1 cellular context compared by ENCODE assay signal in the genomic region with DNA sequence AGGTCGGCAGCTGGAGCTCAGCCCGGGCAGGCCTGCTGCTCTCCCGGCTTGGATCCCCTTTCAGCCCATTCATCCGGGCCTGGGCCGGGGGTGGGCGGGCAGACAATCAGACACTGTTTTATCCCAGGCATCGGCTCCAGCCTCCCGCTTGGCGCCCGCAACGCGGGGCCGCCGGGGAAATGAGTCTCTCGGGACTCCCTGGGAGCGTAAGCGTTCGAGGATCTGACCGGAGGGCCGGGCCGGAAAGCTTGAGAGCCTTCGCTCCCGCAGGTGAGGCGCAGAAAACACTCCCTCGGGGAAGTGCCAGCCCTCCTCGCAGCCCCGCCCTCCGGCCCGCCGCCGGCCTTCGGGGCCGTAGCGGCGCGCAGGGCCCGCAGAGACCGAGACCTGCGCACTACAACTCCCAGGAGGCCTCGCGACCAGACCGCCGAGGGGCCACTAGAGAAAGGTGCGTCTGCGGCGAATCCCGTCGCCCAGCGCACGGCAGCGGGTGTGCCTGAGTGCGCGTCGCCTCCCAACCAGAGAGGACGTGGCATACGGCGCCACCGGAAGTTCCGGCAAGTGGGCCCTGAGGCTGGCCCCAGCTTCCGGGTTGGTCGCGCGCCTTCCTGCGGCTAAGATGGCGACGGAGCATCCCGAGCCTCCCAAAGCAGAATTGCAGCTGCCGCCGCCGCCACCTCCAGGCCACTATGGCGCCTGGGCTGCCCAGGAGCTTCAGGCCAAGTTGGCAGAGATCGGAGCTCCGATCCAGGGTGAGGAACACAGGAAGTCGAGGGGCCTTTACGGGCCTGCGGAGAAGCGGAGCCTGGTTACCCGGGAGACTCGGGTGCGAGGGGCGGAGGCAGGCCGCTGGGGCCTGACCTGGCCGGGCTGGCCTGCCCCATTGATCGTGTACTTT.
TF ChIP-seq lines count a peak whose summit lies in the region.

A gene with protein sequence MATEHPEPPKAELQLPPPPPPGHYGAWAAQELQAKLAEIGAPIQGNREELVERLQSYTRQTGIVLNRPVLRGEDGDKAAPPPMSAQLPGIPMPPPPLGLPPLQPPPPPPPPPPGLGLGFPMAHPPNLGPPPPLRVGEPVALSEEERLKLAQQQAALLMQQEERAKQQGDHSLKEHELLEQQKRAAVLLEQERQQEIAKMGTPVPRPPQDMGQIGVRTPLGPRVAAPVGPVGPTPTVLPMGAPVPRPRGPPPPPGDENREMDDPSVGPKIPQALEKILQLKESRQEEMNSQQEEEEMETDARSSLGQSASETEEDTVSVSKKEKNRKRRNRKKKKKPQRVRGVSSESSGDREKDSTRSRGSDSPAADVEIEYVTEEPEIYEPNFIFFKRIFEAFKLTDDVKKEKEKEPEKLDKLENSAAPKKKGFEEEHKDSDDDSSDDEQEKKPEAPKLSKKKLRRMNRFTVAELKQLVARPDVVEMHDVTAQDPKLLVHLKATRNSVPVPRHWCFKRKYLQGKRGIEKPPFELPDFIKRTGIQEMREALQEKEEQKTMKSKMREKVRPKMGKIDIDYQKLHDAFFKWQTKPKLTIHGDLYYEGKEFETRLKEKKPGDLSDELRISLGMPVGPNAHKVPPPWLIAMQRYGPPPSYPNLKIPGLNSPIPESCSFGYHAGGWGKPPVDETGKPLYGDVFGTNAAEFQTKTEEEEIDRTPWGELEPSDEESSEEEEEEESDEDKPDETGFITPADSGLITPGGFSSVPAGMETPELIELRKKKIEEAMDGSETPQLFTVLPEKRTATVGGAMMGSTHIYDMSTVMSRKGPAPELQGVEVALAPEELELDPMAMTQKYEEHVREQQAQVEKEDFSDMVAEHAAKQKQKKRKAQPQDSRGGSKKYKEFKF (plus strand): TSS at position 599 of the 898 bp plus-strand sequence. CDS start 21 bp downstream, at position 620.

TF ChIP-seq in HepG2, 621 proteins besides CTCF, POLR2A, EP300 and RAD21 (continued from another document and continues in another):
- TF ChIP-seq, protein P1, sequence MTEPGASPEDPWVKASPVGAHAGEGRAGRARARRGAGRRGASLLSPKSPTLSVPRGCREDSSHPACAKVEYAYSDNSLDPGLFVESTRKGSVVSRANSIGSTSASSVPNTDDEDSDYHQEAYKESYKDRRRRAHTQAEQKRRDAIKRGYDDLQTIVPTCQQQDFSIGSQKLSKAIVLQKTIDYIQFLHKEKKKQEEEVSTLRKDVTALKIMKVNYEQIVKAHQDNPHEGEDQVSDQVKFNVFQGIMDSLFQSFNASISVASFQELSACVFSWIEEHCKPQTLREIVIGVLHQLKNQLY (CRISPR knock-in tag; IDR thresholded peaks at IDR 0.05) = no peak
- peak; percentile 90 for TF ChIP-seq NFYC (CRISPR knock-in tag; IDR thresholded peaks at IDR 0.05)
- no peak for TF ChIP-seq MAFF (IDR thresholded peaks at IDR 0.05; ENCODE audit: low read depth, low read length)
- no peak for TF ChIP-seq RBM22 (optimal IDR thresholded peaks at IDR 0.05; ENCODE audit: low read length)
- no peak for TF ChIP-seq ZMYM3 (CRISPR knock-in tag; IDR thresholded peaks at IDR 0.05)
- TF ChIP-seq, protein P2, sequence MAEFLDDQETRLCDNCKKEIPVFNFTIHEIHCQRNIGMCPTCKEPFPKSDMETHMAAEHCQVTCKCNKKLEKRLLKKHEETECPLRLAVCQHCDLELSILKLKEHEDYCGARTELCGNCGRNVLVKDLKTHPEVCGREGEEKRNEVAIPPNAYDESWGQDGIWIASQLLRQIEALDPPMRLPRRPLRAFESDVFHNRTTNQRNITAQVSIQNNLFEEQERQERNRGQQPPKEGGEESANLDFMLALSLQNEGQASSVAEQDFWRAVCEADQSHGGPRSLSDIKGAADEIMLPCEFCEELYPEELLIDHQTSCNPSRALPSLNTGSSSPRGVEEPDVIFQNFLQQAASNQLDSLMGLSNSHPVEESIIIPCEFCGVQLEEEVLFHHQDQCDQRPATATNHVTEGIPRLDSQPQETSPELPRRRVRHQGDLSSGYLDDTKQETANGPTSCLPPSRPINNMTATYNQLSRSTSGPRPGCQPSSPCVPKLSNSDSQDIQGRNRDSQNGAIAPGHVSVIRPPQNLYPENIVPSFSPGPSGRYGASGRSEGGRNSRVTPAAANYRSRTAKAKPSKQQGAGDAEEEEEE (CRISPR knock-in tag; IDR thresholded peaks at IDR 0.05; ENCODE audit: borderline replicate concordance) = no peak
- no peak for TF ChIP-seq ATRX (CRISPR knock-in tag; IDR thresholded peaks at IDR 0.05; ENCODE audit: borderline replicate concordance)
- no peak for TF ChIP-seq HIVEP1 (CRISPR knock-in tag; IDR thresholded peaks at IDR 0.05)
- TF ChIP-seq ZBTB38 (CRISPR knock-in tag; IDR thresholded peaks at IDR 0.05) = no peak; the same call in 1 of the 2 replicates
- no peak for TF ChIP-seq ZFAT (CRISPR knock-in tag; conservative IDR thresholded peaks at IDR 0.05)
- TF ChIP-seq ATF7-NPFF (CRISPR knock-in tag; IDR thresholded peaks at IDR 0.05; ENCODE audit: low read depth) = peak; percentile 38; the same call in 1 of the 2 replicates
- 0 out of 2 replicates have a peak, but pooled peaks have one; percentile 40 for TF ChIP-seq RFXANK (CRISPR knock-in tag; IDR thresholded peaks at IDR 0.05)
- TF ChIP-seq, protein P3, sequence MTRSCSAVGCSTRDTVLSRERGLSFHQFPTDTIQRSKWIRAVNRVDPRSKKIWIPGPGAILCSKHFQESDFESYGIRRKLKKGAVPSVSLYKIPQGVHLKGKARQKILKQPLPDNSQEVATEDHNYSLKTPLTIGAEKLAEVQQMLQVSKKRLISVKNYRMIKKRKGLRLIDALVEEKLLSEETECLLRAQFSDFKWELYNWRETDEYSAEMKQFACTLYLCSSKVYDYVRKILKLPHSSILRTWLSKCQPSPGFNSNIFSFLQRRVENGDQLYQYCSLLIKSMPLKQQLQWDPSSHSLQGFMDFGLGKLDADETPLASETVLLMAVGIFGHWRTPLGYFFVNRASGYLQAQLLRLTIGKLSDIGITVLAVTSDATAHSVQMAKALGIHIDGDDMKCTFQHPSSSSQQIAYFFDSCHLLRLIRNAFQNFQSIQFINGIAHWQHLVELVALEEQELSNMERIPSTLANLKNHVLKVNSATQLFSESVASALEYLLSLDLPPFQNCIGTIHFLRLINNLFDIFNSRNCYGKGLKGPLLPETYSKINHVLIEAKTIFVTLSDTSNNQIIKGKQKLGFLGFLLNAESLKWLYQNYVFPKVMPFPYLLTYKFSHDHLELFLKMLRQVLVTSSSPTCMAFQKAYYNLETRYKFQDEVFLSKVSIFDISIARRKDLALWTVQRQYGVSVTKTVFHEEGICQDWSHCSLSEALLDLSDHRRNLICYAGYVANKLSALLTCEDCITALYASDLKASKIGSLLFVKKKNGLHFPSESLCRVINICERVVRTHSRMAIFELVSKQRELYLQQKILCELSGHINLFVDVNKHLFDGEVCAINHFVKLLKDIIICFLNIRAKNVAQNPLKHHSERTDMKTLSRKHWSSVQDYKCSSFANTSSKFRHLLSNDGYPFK (CRISPR knock-in tag; IDR thresholded peaks at IDR 0.05; ENCODE audit: borderline replicate concordance) = peak; percentile 97
- peak; percentile 93 for TF ChIP-seq ELF3 (CRISPR knock-in tag; IDR thresholded peaks at IDR 0.05)
- TF ChIP-seq, protein P4, sequence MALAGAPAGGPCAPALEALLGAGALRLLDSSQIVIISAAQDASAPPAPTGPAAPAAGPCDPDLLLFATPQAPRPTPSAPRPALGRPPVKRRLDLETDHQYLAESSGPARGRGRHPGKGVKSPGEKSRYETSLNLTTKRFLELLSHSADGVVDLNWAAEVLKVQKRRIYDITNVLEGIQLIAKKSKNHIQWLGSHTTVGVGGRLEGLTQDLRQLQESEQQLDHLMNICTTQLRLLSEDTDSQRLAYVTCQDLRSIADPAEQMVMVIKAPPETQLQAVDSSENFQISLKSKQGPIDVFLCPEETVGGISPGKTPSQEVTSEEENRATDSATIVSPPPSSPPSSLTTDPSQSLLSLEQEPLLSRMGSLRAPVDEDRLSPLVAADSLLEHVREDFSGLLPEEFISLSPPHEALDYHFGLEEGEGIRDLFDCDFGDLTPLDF (CRISPR knock-in tag; IDR thresholded peaks at IDR 0.05) = peak; percentile 95
- 0 out of 2 replicates have a peak, but pooled peaks have one; percentile 36 for TF ChIP-seq XBP1 (CRISPR knock-in tag; IDR thresholded peaks at IDR 0.05)
- TF ChIP-seq, protein P5, sequence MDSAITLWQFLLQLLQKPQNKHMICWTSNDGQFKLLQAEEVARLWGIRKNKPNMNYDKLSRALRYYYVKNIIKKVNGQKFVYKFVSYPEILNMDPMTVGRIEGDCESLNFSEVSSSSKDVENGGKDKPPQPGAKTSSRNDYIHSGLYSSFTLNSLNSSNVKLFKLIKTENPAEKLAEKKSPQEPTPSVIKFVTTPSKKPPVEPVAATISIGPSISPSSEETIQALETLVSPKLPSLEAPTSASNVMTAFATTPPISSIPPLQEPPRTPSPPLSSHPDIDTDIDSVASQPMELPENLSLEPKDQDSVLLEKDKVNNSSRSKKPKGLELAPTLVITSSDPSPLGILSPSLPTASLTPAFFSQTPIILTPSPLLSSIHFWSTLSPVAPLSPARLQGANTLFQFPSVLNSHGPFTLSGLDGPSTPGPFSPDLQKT (CRISPR knock-in tag; IDR thresholded peaks at IDR 0.05; ENCODE audit: borderline replicate concordance) = no peak
- peak; percentile 88 for TF ChIP-seq KMT2A (CRISPR knock-in tag; IDR thresholded peaks at IDR 0.05)
- 0 out of 2 replicates have a peak, but pooled peaks have one; percentile 74 for TF ChIP-seq ZNF747 (CRISPR knock-in tag; IDR thresholded peaks at IDR 0.05; ENCODE audit: borderline replicate concordance)
- TF ChIP-seq, protein P6, sequence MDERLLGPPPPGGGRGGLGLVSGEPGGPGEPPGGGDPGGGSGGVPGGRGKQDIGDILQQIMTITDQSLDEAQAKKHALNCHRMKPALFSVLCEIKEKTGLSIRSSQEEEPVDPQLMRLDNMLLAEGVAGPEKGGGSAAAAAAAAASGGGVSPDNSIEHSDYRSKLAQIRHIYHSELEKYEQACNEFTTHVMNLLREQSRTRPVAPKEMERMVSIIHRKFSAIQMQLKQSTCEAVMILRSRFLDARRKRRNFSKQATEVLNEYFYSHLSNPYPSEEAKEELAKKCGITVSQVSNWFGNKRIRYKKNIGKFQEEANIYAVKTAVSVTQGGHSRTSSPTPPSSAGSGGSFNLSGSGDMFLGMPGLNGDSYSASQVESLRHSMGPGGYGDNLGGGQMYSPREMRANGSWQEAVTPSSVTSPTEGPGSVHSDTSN (CRISPR knock-in tag; IDR thresholded peaks at IDR 0.05) = no peak
- TF ChIP-seq NFIB (CRISPR knock-in tag; IDR thresholded peaks at IDR 0.05; ENCODE audit: borderline replicate concordance) = no peak
- TF ChIP-seq ZNF432 (CRISPR knock-in tag; IDR thresholded peaks at IDR 0.05; ENCODE audit: borderline replicate concordance) = no peak
- no peak; the same call in 1 of the 2 replicates for TF ChIP-seq MYNN (CRISPR knock-in tag; IDR thresholded peaks at IDR 0.05; ENCODE audit: low read depth)
- no peak for TF ChIP-seq DNMT3B (CRISPR knock-in tag; conservative IDR thresholded peaks at IDR 0.05)
- TF ChIP-seq, protein P7, sequence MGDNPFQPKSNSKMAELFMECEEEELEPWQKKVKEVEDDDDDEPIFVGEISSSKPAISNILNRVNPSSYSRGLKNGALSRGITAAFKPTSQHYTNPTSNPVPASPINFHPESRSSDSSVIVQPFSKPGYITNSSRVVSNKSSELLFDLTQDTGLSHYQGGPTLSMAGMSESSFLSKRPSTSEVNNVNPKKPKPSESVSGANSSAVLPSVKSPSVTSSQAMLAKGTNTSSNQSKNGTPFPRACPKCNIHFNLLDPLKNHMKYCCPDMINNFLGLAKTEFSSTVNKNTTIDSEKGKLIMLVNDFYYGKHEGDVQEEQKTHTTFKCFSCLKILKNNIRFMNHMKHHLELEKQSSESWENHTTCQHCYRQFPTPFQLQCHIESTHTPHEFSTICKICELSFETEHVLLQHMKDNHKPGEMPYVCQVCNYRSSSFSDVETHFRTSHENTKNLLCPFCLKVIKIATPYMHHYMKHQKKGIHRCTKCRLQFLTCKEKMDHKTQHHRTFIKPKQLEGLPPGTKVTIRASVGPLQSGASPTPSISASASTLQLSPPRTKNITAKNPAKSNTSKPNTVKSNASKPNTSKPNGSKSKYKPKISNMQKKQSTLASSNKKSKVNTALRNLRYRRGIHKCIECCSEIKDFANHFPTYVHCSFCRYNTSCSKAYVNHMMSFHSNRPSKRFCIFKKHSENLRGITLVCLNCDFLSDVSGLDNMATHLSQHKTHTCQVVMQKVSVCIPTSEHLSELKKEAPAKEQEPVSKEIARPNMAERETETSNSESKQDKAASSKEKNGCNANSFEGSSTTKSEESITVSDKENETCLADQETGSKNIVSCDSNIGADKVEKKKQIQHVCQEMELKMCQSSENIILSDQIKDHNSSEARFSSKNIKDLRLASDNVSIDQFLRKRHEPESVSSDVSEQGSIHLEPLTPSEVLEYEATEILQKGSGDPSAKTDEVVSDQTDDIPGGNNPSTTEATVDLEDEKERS (CRISPR knock-in tag; IDR thresholded peaks at IDR 0.05) = no peak
- 0 out of 2 replicates have a peak, but pooled peaks have one; percentile 25 for TF ChIP-seq WIZ (CRISPR knock-in tag; IDR thresholded peaks at IDR 0.05)
- TF ChIP-seq ZNF17 (CRISPR knock-in tag; IDR thresholded peaks at IDR 0.05) = no peak
- peak; percentile 45; the same call in 1 of the 2 replicates for TF ChIP-seq ZNF768 (CRISPR knock-in tag; IDR thresholded peaks at IDR 0.05)
- TF ChIP-seq, protein P8, sequence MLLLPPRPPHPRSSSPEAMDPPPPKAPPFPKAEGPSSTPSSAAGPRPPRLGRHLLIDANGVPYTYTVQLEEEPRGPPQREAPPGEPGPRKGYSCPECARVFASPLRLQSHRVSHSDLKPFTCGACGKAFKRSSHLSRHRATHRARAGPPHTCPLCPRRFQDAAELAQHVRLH (CRISPR knock-in tag; IDR thresholded peaks at IDR 0.05; ENCODE audit: borderline replicate concordance, low read depth) = peak; percentile 78; the same call in 1 of the 2 replicates
- TF ChIP-seq SOX6 (IDR thresholded peaks at IDR 0.05) = no peak
- TF ChIP-seq SOX6 (CRISPR knock-in tag; IDR thresholded peaks at IDR 0.05) = peak; percentile 47; the same call in 1 of the 2 replicates
- no peak for TF ChIP-seq PAWR (CRISPR knock-in tag; IDR thresholded peaks at IDR 0.05; ENCODE audit: borderline replicate concordance)
- no peak for TF ChIP-seq HNRNPK (IDR thresholded peaks at IDR 0.05; ENCODE audit: low read depth, low read length, poor library complexity, severe bottlenecking)
- TF ChIP-seq JUNB (CRISPR knock-in tag; IDR thresholded peaks at IDR 0.05; ENCODE audit: borderline replicate concordance) = no peak
- no peak for TF ChIP-seq FOSL1 (CRISPR knock-in tag; IDR thresholded peaks at IDR 0.05; ENCODE audit: borderline replicate concordance)
- peak; percentile 66; the same call in 1 of the 2 replicates for TF ChIP-seq DR1 (CRISPR knock-in tag; IDR thresholded peaks at IDR 0.05)
